ENCODE assay signal across 11 cellular contexts in genomic region chr20:1371830-1372539, GRCh38. TPM values are rescaled to one million over a fixed set of nuclear protein-coding genes. Genes with fewer than 3 reads are reported as not detected.
DNase-seq lines count a peak whose midpoint lies in the region; ATAC-seq and TF ChIP-seq lines count a peak whose summit lies in the region.
"Had no signal": no experiment of that assay in that cellular context is flagged by ENCODE, and none has a peak within 500 bp of the region (broad histone marks: within the 10 kb centered on the region; RNA-seq: fewer than 3 reads in every experiment).

No MANE protein-coding gene starts in this region.

- POLR2A ChIA-PET in activated CD4-positive, alpha-beta T cell treated with anti-CD3 and anti-CD28 coated beads for 36 hours (lab: Charles Lee), result interaction anchor here (0.6 kb wide), 1 partner anchor 18 kb away, joined by 5 read pairs; no protein-coding TSS in a partner anchor

- intact Hi-C loops in left lung (cut with DNase I), result no loop called here
- intact Hi-C loops in stomach (cut with DNase I; ENCODE audit: low total_unique reads), result no loop called here
- intact Hi-C loops in activated CD4-positive, alpha-beta T cell treated with anti-CD3 and anti-CD28 coated beads for 36 hours (cut with DNase I, micrococcal nuclease), result no loop called here

- H3K27ac ChIP-seq in left lung (peak overlapping the region in 1 of 2 donors; percentile 55), stomach (peak overlapping the region in 3 of 5 donors; percentile 47 to 65 (median 54))

- peaks cover 33 to 59% of the 10 kb centered on the region in 2 donors for H3K36me3 Mint-ChIP-seq in activated naive CD4-positive, alpha-beta T cell treated with anti-CD3 and anti-CD28 coated beads, Interleukin-2, amount 50 U/mL, for 72 hours
- peaks cover 10% of the 10 kb centered on the region for H3K36me3 Mint-ChIP-seq in T-helper 17 cell (ENCODE audit: low read depth)
- peaks cover 75% of the 10 kb centered on the region for H3K36me3 Mint-ChIP-seq in activated CD4-positive, alpha-beta T cell treated with anti-CD3 and anti-CD28 coated beads for 36 hours (ENCODE audit: low read depth)

- no peak for ATAC-seq in activated naive CD4-positive, alpha-beta T cell treated with anti-CD3 and anti-CD28 coated beads, Interleukin-2, amount 50 U/mL, for 72 hours
- no peak for ATAC-seq in T-helper 17 cell
- ATAC-seq in left lung, result peak; percentile 72
- no peak for ATAC-seq in SK-N-SH treated with all-trans-retinoic acid at 6 μM for 48 hours
- ATAC-seq in activated CD4-positive, alpha-beta T cell treated with anti-CD3 and anti-CD28 coated beads for 36 hours, result no peak

- H3K27me3 Mint-ChIP-seq in T-helper 17 cell, result no peaks in the 10 kb centered on the region
- no peaks in the 10 kb centered on the region for H3K27me3 Mint-ChIP-seq in activated CD4-positive, alpha-beta T cell treated with anti-CD3 and anti-CD28 coated beads for 36 hours

- peak overlapping the region; percentile 4 to 17 for H3K27ac Mint-ChIP-seq in activated naive CD4-positive, alpha-beta T cell treated with anti-CD3 and anti-CD28 coated beads, Interleukin-2, amount 50 U/mL, for 72 hours
- H3K27ac Mint-ChIP-seq in T-helper 17 cell, result peak overlapping the region; percentile 57
- no peak overlapping the region for H3K27ac Mint-ChIP-seq in activated CD4-positive, alpha-beta T cell treated with anti-CD3 and anti-CD28 coated beads for 36 hours

- H3K4me1 ChIP-seq in left lung, result peaks cover 23 to 85% of the 10 kb centered on the region in 2 donors
- peaks cover 27 to 85% (median 52%) of the 10 kb centered on the region in 4 donors for H3K4me1 ChIP-seq in stomach

- H3K4me3 ChIP-seq in left lung (no peak overlapping the region), stomach (no peak overlapping the region)
- H3K4me3 ChIP-seq: thoracic aorta had no signal

- H3K9me3 Mint-ChIP-seq in activated naive CD4-positive, alpha-beta T cell treated with anti-CD3 and anti-CD28 coated beads, Interleukin-2, amount 50 U/mL, for 72 hours, result no peaks in the 10 kb centered on the region
- H3K9me3 Mint-ChIP-seq in activated CD4-positive, alpha-beta T cell treated with anti-CD3 and anti-CD28 coated beads for 36 hours (ENCODE audit: low read depth), result no peaks in the 10 kb centered on the region

- 80 to 92% (median 84%) methylated on average over 4 to 5 of the region's 5 CpGs for WGBS in stomach, 5 donors

- H3K4me1 Mint-ChIP-seq in T-helper 17 cell, result peaks cover 20% of the 10 kb centered on the region
- H3K4me1 Mint-ChIP-seq in activated CD4-positive, alpha-beta T cell treated with anti-CD3 and anti-CD28 coated beads for 36 hours, result peaks cover 26% of the 10 kb centered on the region

- TF ChIP-seq EP300 in stomach (IDR thresholded peaks at IDR 0.05), result no peak

- CTCF ChIA-PET in activated CD4-positive, alpha-beta T cell treated with anti-CD3 and anti-CD28 coated beads for 36 hours (lab: Charles Lee), result no interaction called here

- DNase-seq in activated naive CD4-positive, alpha-beta T cell treated with anti-CD3 and anti-CD28 coated beads, Interleukin-2, amount 50 U/mL, for 72 hours (ENCODE audit: low spot score in 2 of 2), result no peak
- no peak for DNase-seq in activated naive CD4-positive, alpha-beta T cell treated with Interleukin-2 at 50 U/mL for 16 hours
- DNase-seq in T-helper 17 cell (no peak), left lung (no peak), stomach (no peak), NCI-H1694 treated with DMSO at 0.1 percent for 48 hours (lab: John Stamatoyannopoulos, UW) (no peak)
- no peak for DNase-seq in activated CD4-positive, alpha-beta T cell treated with anti-CD3 and anti-CD28 coated beads for 36 hours
- DNase-seq: Karpas-422, NCI-H1694 had no signal

- H3K9me3 ChIP-seq in T-helper 17 cell (ENCODE audit: control insufficient read depth, low read length, poor library complexity, severe bottlenecking) (no peaks in the 10 kb centered on the region), left lung (no peaks in the 10 kb centered on the region), stomach (no peaks in the 10 kb centered on the region)
- H3K9me3 ChIP-seq: thoracic aorta had no signal

- no peak for TF ChIP-seq POLR2A in stomach (IDR thresholded peaks at IDR 0.05)

- TF ChIP-seq CTCF in left lung (IDR thresholded peaks at IDR 0.05) (no peak), stomach (IDR thresholded peaks at IDR 0.05) (no peak)

- peaks cover 0 to 78% of the 10 kb centered on the region in 2 donors for H3K36me3 ChIP-seq in left lung
- H3K36me3 ChIP-seq in stomach, result peaks cover 10 to 82% (median 71%) of the 10 kb centered on the region in 4 donors

- H3K27me3 ChIP-seq in left lung, result no peaks in the 10 kb centered on the region
- H3K27me3 ChIP-seq in stomach, result no peaks in the 10 kb centered on the region

- H3K4me3 Mint-ChIP-seq in T-helper 17 cell, result no peak overlapping the region
- H3K4me3 Mint-ChIP-seq in activated CD4-positive, alpha-beta T cell treated with anti-CD3 and anti-CD28 coated beads for 36 hours, result no peak overlapping the region

TF ChIP-seq in SK-N-SH treated with all-trans-retinoic acid at 6 μM for 48 hours, 23 proteins besides CTCF, POLR2A, EP300 and RAD21:
- TF ChIP-seq TCF4 (CRISPR knock-in tag; IDR thresholded peaks at IDR 0.05; ENCODE audit: borderline replicate concordance), result no peak
- no peak for TF ChIP-seq ISL1 (CRISPR knock-in tag; IDR thresholded peaks at IDR 0.05)
- TF ChIP-seq PPARA (CRISPR knock-in tag; IDR thresholded peaks at IDR 0.05; ENCODE audit: borderline replicate concordance), result no peak

RNA-seq across cellular contexts. Expression of gene FKBP1A, which starts 20.9 kb away (rescaled TPM):
- 100 to 1,000 TPM; 147 to 374 TPM for total RNA-seq in activated naive CD4-positive, alpha-beta T cell treated with anti-CD3 and anti-CD28 coated beads, Interleukin-2, amount 50 U/mL, for 72 hours
- total RNA-seq in T-helper 17 cell (100 to 1,000 TPM in 1 of 2 donors, 10 to 100 TPM in 1; 77.9 to 113 TPM), left lung (100 to 1,000 TPM; 278 to 385 TPM), stomach (100 to 1,000 TPM in 2 of 5 donors, 10 to 100 TPM in 3; 33.0 to 280 (median 68.3) TPM)
- 100 to 1,000 TPM; 135 to 283 (median 195) TPM for polyA plus RNA-seq in stomach
- total RNA-seq in activated CD4-positive, alpha-beta T cell treated with anti-CD3 and anti-CD28 coated beads for 36 hours, result 100 to 1,000 TPM; 265 to 316 TPM

RNA-seq across cellular contexts. Expression of gene SDCBP2, which starts 43.0 kb away (rescaled TPM):
- 10 to 100 TPM in 1 of 2 donors, 1 to 10 TPM in 1; 4.9 to 18.5 TPM for total RNA-seq in activated naive CD4-positive, alpha-beta T cell treated with anti-CD3 and anti-CD28 coated beads, Interleukin-2, amount 50 U/mL, for 72 hours
- total RNA-seq in T-helper 17 cell, result 1 to 10 TPM; 1.2 to 2.3 TPM
- 10 to 100 TPM; 13.5 to 21.5 TPM for total RNA-seq in left lung
- 10 to 100 TPM; 33.3 to 90.9 (median 68.3) TPM for total RNA-seq in stomach
- polyA plus RNA-seq in stomach, result 100 to 1,000 TPM in 1 of 3 donors, 10 to 100 TPM in 2; 38.4 to 297 (median 52.8) TPM
- total RNA-seq in activated CD4-positive, alpha-beta T cell treated with anti-CD3 and anti-CD28 coated beads for 36 hours, result 1 to 10 TPM; 2.8 to 3.2 TPM
